36 cellular contexts compared by ENCODE assay signal in the genomic region with DNA sequence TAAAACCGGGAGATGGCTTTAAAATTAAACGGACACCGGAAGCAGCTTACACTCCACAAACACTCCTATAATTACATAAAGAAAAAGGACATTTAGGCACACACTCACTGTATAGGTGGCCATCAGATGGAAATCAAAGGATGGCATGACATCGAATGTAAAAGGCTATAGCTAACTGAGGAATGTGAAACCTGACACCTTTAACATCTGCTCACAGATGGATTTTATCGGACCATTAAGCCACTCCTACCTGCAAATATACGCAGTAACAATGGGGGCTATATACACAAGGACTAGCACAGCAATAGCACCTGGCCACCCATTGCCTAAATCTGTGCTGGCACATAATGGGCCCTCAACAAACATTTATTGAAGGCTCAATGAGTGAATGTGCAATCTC. TPM values are rescaled to one million over a fixed set of nuclear protein-coding genes. Genes with fewer than 3 reads are reported as not detected.
A peak's percentile ranks its signal among the peaks of the same experiment; 100 is the strongest.
DNase-seq lines count a peak whose midpoint lies in the region; FAIRE-seq and TF ChIP-seq lines count a peak whose summit lies in the region.
"Had no signal": no experiment of that assay in that cellular context is flagged by ENCODE, and none has a peak within 500 bp of the region (broad histone marks: within the 10 kb centered on the region; RNA-seq: fewer than 3 reads in every experiment).

No MANE protein-coding gene starts in this region.

- H3K56ac ChIP-seq in mesendoderm (ENCODE audit: low read length), result no peak overlapping the region

- H3K9me3 Mint-ChIP-seq in nephron progenitor cell, result peaks cover 4% of the 10 kb centered on the region
- H3K9me3 Mint-ChIP-seq: activated naive CD8-positive, alpha-beta T cell treated with anti-CD3 and anti-CD28 coated beads for 36 hours; CD8-positive, alpha-beta T cell; nephron; stimulated activated naive CD8-positive, alpha-beta T cell treated with anti-CD3 and anti-CD28 coated beads, Interleukin-15, amount 100 ng/mL, for 72 hours had no signal

- H2BK120ac ChIP-seq in mesendoderm (ENCODE audit: low read depth, low read length), result no peak overlapping the region

- H3K36me3 Mint-ChIP-seq in nephron progenitor cell (ENCODE audit: low read depth), result no peaks in the 10 kb centered on the region
- H3K36me3 Mint-ChIP-seq: activated naive CD8-positive, alpha-beta T cell treated with anti-CD3 and anti-CD28 coated beads for 36 hours; CD8-positive, alpha-beta T cell had no signal

- H3K4me3 Mint-ChIP-seq in nephron progenitor cell, result no peak overlapping the region
- H3K4me3 Mint-ChIP-seq: activated naive CD8-positive, alpha-beta T cell treated with anti-CD3 and anti-CD28 coated beads for 36 hours; B cell; CD8-positive, alpha-beta T cell; nephron; stimulated activated naive CD8-positive, alpha-beta T cell treated with anti-CD3 and anti-CD28 coated beads, Interleukin-15, amount 100 ng/mL, for 72 hours; T-helper 17 cell had no signal

- H2BK15ac ChIP-seq in mesendoderm (replicated peaks; ENCODE audit: low read depth), result no peak overlapping the region

- H3K4me1 Mint-ChIP-seq in nephron progenitor cell, result peaks cover 27% of the 10 kb centered on the region
- H3K4me1 Mint-ChIP-seq: activated naive CD8-positive, alpha-beta T cell treated with anti-CD3 and anti-CD28 coated beads for 36 hours had no signal

- no peaks in the 10 kb centered on the region for H3K36me3 ChIP-seq in mesendoderm (ENCODE audit: control insufficient read depth, insufficient read depth, low read length)
- H3K36me3 ChIP-seq: ascending aorta, cardiac muscle cell, colonic mucosa, heart right ventricle, MG63, ovary had no signal

- no peak overlapping the region for H3K9ac ChIP-seq in mesendoderm (ENCODE audit: low read length)

- no peak overlapping the region for H3K4ac ChIP-seq in mesendoderm (ENCODE audit: low read depth, low read length)

- H3K4me2 ChIP-seq in mesendoderm (ENCODE audit: low read length), result no peak overlapping the region
- H3K4me2 ChIP-seq: A549 had no signal

- TF ChIP-seq CTCF in nephron progenitor cell (IDR thresholded peaks at IDR 0.05), result no peak

- H4K8ac ChIP-seq in mesendoderm (ENCODE audit: low read depth, low read length), result no peak overlapping the region

- DNase-seq in NCI-H1436 (lab: John Stamatoyannopoulos, UW), result peak; percentile 18
- DNase-seq in NCI-H1436 treated with DMSO at 0.1 percent for 48 hours (lab: John Stamatoyannopoulos, UW), result no peak
- peak; percentile 89 for DNase-seq in NCI-H146 treated with DMSO at 0.1 percent for 48 hours (lab: John Stamatoyannopoulos, UW; ENCODE audit: unreplicated experiment)
- peak; percentile 79 for DNase-seq in NCI-H69 (lab: John Stamatoyannopoulos, UW)
- no peak for DNase-seq in nephron progenitor cell
- no peak for DNase-seq in activated T-cell treated with anti-CD3 and anti-CD28 coated beads, Interleukin-2, amount 50 U/mL, for 48 hours
- no peak for DNase-seq in mesendoderm
- DNase-seq in GM12891 (ENCODE audit: insufficient read length, low spot score), result no peak
- DNase-seq: activated effector memory CD4-positive, alpha-beta T cell treated with Interleukin-2 at 50 U/mL for 16 hours; activated naive CD8-positive, alpha-beta T cell treated with anti-CD3 and anti-CD28 coated beads for 36 hours; activated T-cell treated with anti-CD3 and anti-CD28 coated beads for 4 hours; CD8-positive, alpha-beta T cell; colonic mucosa; DMS79 treated with DMSO at 0.1 percent for 48 hours; effector memory CD4-positive, alpha-beta T cell; erythroblast; foreskin fibroblast; GF-D8; heart right ventricle; KG1; MG63; NCI-H187 treated with DMSO at 0.1 percent for 48 hours; ovary; retina; RPMI8226; stimulated activated naive CD8-positive, alpha-beta T cell treated with anti-CD3 and anti-CD28 coated beads, Interleukin-15, amount 100 ng/mL, for 72 hours; T-helper 17 cell had no signal

- H3K4me1 ChIP-seq in mesendoderm (ENCODE audit: control insufficient read depth, low read depth, low read length), result no peaks in the 10 kb centered on the region
- H3K4me1 ChIP-seq: A549, ascending aorta, colonic mucosa had no signal

- H3K79me1 ChIP-seq in mesendoderm (ENCODE audit: low read length), result no peaks in the 10 kb centered on the region

- no peaks in the 10 kb centered on the region for H3K27me3 ChIP-seq in mesendoderm (ENCODE audit: insufficient read depth, low read length, poor library complexity)
- H3K27me3 ChIP-seq: cardiac muscle cell, colonic mucosa, MG63, ovary had no signal

- H3K79me2 ChIP-seq in mesendoderm (ENCODE audit: control insufficient read depth, insufficient read depth, low read length), result no peaks in the 10 kb centered on the region

- WGBS in mesendoderm (ENCODE audit: extremely low coverage, insufficient coverage, low lambda C conversion rate), result no CpG with 5 or more reads among the region's 6 CpGs

- H3K27me3 Mint-ChIP-seq in nephron progenitor cell (ENCODE audit: low read depth, poor library complexity), result peaks cover 27% of the 10 kb centered on the region
- H3K27me3 Mint-ChIP-seq: B cell had no signal

- no peak overlapping the region for H3K27ac ChIP-seq in mesendoderm (ENCODE audit: low read depth, low read length)
- H3K27ac ChIP-seq: A549, ascending aorta, cardiac muscle cell, colonic mucosa, heart right ventricle, ovary, SK-N-MC, skin epidermis had no signal

- no peak overlapping the region for H2AK5ac ChIP-seq in mesendoderm (ENCODE audit: low read length)

- no peak overlapping the region for H2BK5ac ChIP-seq in mesendoderm (ENCODE audit: low read length)

- H4K5ac ChIP-seq in mesendoderm (ENCODE audit: low read length), result no peak overlapping the region

- no peak overlapping the region for H3K23ac ChIP-seq in mesendoderm (ENCODE audit: low read length)

- TF ChIP-seq POLR2A in GM12891 (IDR thresholded peaks at IDR 0.05; ENCODE audit: low read depth, low read length), result no peak

- H3K27ac Mint-ChIP-seq in nephron progenitor cell, result peak overlapping the region; percentile 14
- H3K27ac Mint-ChIP-seq: activated naive CD8-positive, alpha-beta T cell treated with anti-CD3 and anti-CD28 coated beads for 36 hours; B cell; CD8-positive, alpha-beta T cell; nephron; stimulated activated naive CD8-positive, alpha-beta T cell treated with anti-CD3 and anti-CD28 coated beads, Interleukin-15, amount 100 ng/mL, for 72 hours; T-helper 17 cell had no signal

- no peak overlapping the region for H3K18ac ChIP-seq in mesendoderm (ENCODE audit: low read length)

- FAIRE-seq in GM12891 (lab: Jason Lieb, UNC), result no peak
- FAIRE-seq: A549, GM18507 had no signal

- no peak overlapping the region for H3K4me3 ChIP-seq in mesendoderm (ENCODE audit: low read length)
- H3K4me3 ChIP-seq: A549, ascending aorta, cardiac muscle cell, colonic mucosa, heart right ventricle, lung, MG63, ovary, SK-N-MC, skin epidermis had no signal

TF ChIP-seq in GM12891, 5 proteins besides CTCF, POLR2A, EP300 and RAD21:
- TF ChIP-seq POU2F2 (IDR thresholded peaks at IDR 0.05; ENCODE audit: low read depth, low read length) (no peak), PAX5 (IDR thresholded peaks at IDR 0.05; ENCODE audit: insufficient read depth, low read length, severe bottlenecking) (no peak), TAF1 (IDR thresholded peaks at IDR 0.05; ENCODE audit: low read depth, low read length) (no peak), SPI1 (IDR thresholded peaks at IDR 0.05; ENCODE audit: low read depth, low read length) (no peak), POLR2AphosphoS5 (IDR thresholded peaks at IDR 0.05; ENCODE audit: low read depth, low read length) (no peak)

RNA-seq across cellular contexts. Expression of gene RBSN, which starts 14.5 kb away (rescaled TPM):
- 11.2 TPM for polyA plus RNA-seq in mesendoderm (2013, experiment 1 of 2)
- polyA plus RNA-seq in mesendoderm (2013, experiment 2 of 2), result 10.6 TPM
- polyA plus RNA-seq in GM12891 (2012; ENCODE audit: low read depth, missing spikeins), result 4.7 TPM

RNA-seq across cellular contexts. Expression of gene MRPS25, which starts 48.4 kb away (rescaled TPM):
- 28.8 TPM for polyA plus RNA-seq in mesendoderm (2013, experiment 1 of 2)
- polyA plus RNA-seq in mesendoderm (2013, experiment 2 of 2), result 27.1 TPM
- polyA plus RNA-seq in GM12891 (2012; ENCODE audit: low read depth, missing spikeins), result 55.5 TPM

Comparison
In these comparisons a context has a peak if more than half of its experiments do, and no peak if none do; other contexts are left out.
1. DNase-seq: peak in NCI-H1436 (single experiment), NCI-H146 treated with DMSO at 0.1 percent for 48 hours (single experiment) and NCI-H69 (single experiment); none in NCI-H1436 treated with DMSO at 0.1 percent for 48 hours (single experiment), nephron progenitor cell (single experiment), activated T-cell treated with anti-CD3 and anti-CD28 coated beads, Interleukin-2, amount 50 U/mL, for 48 hours (0 of 2), mesendoderm (single experiment) and GM12891 (single experiment).